ENCODE assay signal across 9 cellular contexts in the genomic region with DNA sequence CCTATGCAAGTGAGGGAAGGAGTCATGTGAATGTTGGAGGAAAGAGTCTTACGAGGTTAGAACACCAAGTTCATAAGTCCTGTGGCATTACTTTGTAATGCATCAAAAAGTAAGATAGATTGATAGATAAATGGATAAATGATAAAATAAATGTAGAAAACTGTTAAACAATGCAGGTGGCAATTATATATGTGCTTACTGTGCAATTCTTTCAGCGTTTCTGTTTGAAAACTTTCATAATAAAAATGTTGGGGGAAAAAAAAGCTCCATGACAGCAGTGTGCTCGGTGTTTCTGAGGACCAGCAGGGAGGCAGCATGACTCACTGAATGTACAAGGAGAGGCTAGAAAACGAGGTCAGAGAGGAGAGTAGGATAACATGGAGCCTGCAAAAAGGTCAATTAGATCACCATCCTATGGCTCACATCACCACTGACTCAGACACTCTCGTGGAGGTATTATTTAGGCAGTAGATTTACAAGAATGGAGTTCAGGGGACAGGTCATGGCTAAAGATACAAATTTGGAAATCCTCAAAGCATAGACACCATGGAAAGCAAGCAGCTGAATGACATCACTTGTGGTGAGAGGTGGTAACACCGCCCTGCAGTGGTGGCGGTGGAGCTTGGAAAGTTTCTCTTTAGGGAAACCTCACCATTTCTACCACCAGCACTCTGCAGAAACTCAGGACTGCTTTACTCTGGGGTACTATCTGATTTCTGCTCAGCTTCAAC.
A peak's percentile ranks its signal among the peaks of the same experiment; 100 is the strongest.
DNase-seq lines count a peak whose midpoint lies in the region; ATAC-seq and TF ChIP-seq lines count a peak whose summit lies in the region.
"Had no signal": no experiment of that assay in that cellular context is flagged by ENCODE, and none has a peak within 500 bp of the region (broad histone marks: within the 10 kb centered on the region; RNA-seq: fewer than 3 reads in every experiment).

No MANE protein-coding gene starts in this region.

- DNase-seq in ELF-1 (ENCODE audit: low read depth, low spot score) (peak; percentile 17), Kasumi-1 (lab: John Stamatoyannopoulos, UW) (peak; percentile 9 to 18), lower lobe of right lung (no peak), middle frontal gyrus (ENCODE audit: extremely low spot score, low spot score) (no peak), NCI-H1436 treated with DMSO at 0.1 percent for 48 hours (lab: John Stamatoyannopoulos, UW) (no peak)
- DNase-seq in activated T-helper 1 cell treated with anti-CD3 and anti-CD28 coated beads, Interleukin-12 subunit alpha, Interleukin-12 subunit beta, Interleukin-2, Interleukin-4 antibody, amounts not matched to agents 30 ng/mL and 10 ng/mL and 1 ng/mL, durations not matched to agents 14 hours and 24 hours and 36 hours (ENCODE audit: low spot score): peak; percentile 39
- DNase-seq: stimulated activated CD4-positive, alpha-beta T cell treated with anti-CD3 and anti-CD28 coated beads, Interleukin-4, amount 100 ng/mL, for 1 hour had no signal

- no peaks in the 10 kb centered on the region for H3K4me1 ChIP-seq in lower lobe of right lung

- no peaks in the 10 kb centered on the region for H3K36me3 Mint-ChIP-seq in activated T-helper 1 cell treated with anti-CD3 and anti-CD28 coated beads, Interleukin-12 subunit alpha, Interleukin-12 subunit beta, Interleukin-2, Interleukin-4 antibody, amounts not matched to agents 30 ng/mL and 10 ng/mL and 1 ng/mL, durations not matched to agents 14 hours and 24 hours and 36 hours (ENCODE audit: low read depth)

- H3K9me3 Mint-ChIP-seq in activated T-helper 1 cell treated with anti-CD3 and anti-CD28 coated beads, Interleukin-12 subunit alpha, Interleukin-12 subunit beta, Interleukin-2, Interleukin-4 antibody, amounts not matched to agents 30 ng/mL and 10 ng/mL and 1 ng/mL, durations not matched to agents 14 hours and 24 hours and 36 hours: no peaks in the 10 kb centered on the region

- H3K4me3 Mint-ChIP-seq in activated T-helper 1 cell treated with anti-CD3 and anti-CD28 coated beads, Interleukin-12 subunit alpha, Interleukin-12 subunit beta, Interleukin-2, Interleukin-4 antibody, amounts not matched to agents 30 ng/mL and 10 ng/mL and 1 ng/mL, durations not matched to agents 14 hours and 24 hours and 36 hours: peak overlapping the region; percentile 20

- H3K36me3 ChIP-seq in lower lobe of right lung: no peaks in the 10 kb centered on the region

- intact Hi-C loops in activated T-helper 1 cell treated with anti-CD3 and anti-CD28 coated beads, Interleukin-12 subunit alpha, Interleukin-12 subunit beta, Interleukin-2, Interleukin-4 antibody, amounts not matched to agents 30 ng/mL and 10 ng/mL and 1 ng/mL, durations not matched to agents 14 hours and 24 hours and 36 hours (cut with micrococcal nuclease): loop anchor here (1.0 to 5.0 kb wide), 2 partner anchors 231 to 447 kb away; no protein-coding TSS in a partner anchor
- intact Hi-C loops in lower lobe of right lung (cut with DNase I): no loop called here

- peaks cover 29% of the 10 kb centered on the region for H3K4me1 Mint-ChIP-seq in activated T-helper 1 cell treated with anti-CD3 and anti-CD28 coated beads, Interleukin-12 subunit alpha, Interleukin-12 subunit beta, Interleukin-2, Interleukin-4 antibody, amounts not matched to agents 30 ng/mL and 10 ng/mL and 1 ng/mL, durations not matched to agents 14 hours and 24 hours and 36 hours (ENCODE audit: low read depth)

- no peak overlapping the region for H3K4me3 ChIP-seq in lower lobe of right lung

- H3K27me3 Mint-ChIP-seq in activated T-helper 1 cell treated with anti-CD3 and anti-CD28 coated beads, Interleukin-12 subunit alpha, Interleukin-12 subunit beta, Interleukin-2, Interleukin-4 antibody, amounts not matched to agents 30 ng/mL and 10 ng/mL and 1 ng/mL, durations not matched to agents 14 hours and 24 hours and 36 hours (ENCODE audit: insufficient read depth): peaks cover 4% of the 10 kb centered on the region

- no peak for TF ChIP-seq CTCF in lower lobe of right lung (IDR thresholded peaks at IDR 0.05)

- no peaks in the 10 kb centered on the region for H3K27me3 ChIP-seq in lower lobe of right lung (ENCODE audit: low read depth)

- H3K9me3 ChIP-seq in lower lobe of right lung: no peaks in the 10 kb centered on the region

- H3K27ac Mint-ChIP-seq in activated T-helper 1 cell treated with anti-CD3 and anti-CD28 coated beads, Interleukin-12 subunit alpha, Interleukin-12 subunit beta, Interleukin-2, Interleukin-4 antibody, amounts not matched to agents 30 ng/mL and 10 ng/mL and 1 ng/mL, durations not matched to agents 14 hours and 24 hours and 36 hours: peak overlapping the region; percentile 53

- H3K27ac ChIP-seq in lower lobe of right lung: no peak overlapping the region

- ATAC-seq in lower lobe of right lung: peak; percentile 18 to 32
- no peak for ATAC-seq in HG02678 (IDR thresholded peaks at IDR 0.05; ENCODE audit: unreplicated experiment)
- ATAC-seq in HG03442 (IDR thresholded peaks at IDR 0.05; ENCODE audit: unreplicated experiment): no peak

Comparison
In these comparisons a context has a peak if more than half of its experiments do, and no peak if none do; other contexts are left out.
1. DNase-seq: peak in ELF-1 (single experiment), Kasumi-1 (2 of 2) and activated T-helper 1 cell treated with anti-CD3 and anti-CD28 coated beads, Interleukin-12 subunit alpha, Interleukin-12 subunit beta, Interleukin-2, Interleukin-4 antibody, amounts not matched to agents 30 ng/mL and 10 ng/mL and 1 ng/mL, durations not matched to agents 14 hours and 24 hours and 36 hours (single experiment); none in lower lobe of right lung (single experiment), middle frontal gyrus (single experiment) and NCI-H1436 treated with DMSO at 0.1 percent for 48 hours (single experiment).
2. ATAC-seq: peak in lower lobe of right lung (2 of 2); none in HG02678 (single experiment) and HG03442 (single experiment).